Comparison of ENCODE assay signal across 8 cellular contexts in genomic region chr6:35601331-35602132, GRCh38.
A peak's percentile ranks its signal among the peaks of the same experiment; 100 is the strongest.
DNase-seq lines count a peak whose midpoint lies in the region; ATAC-seq lines count a peak whose summit lies in the region.

No MANE protein-coding gene starts in this region.

- peaks cover 29 to 33% (median 31%) of the 10 kb centered on the region in 3 donors for H3K4me1 Mint-ChIP-seq in naive B cell

- no peaks in the 10 kb centered on the region for H4K20me1 ChIP-seq in BLaER1 treated with 17β-estradiol and CSF1 and Interleukin-3, amounts not matched to agents 10 nM and 100 nM

- H3K4me1 ChIP-seq in BLaER1 treated with 17β-estradiol and CSF1 and Interleukin-3, amounts not matched to agents 10 nM and 100 nM = peaks cover 36 to 76% (median 57%) of the 10 kb centered on the region in 10 experiments

- peak overlapping the region; percentile 62 to 80 (median 72); a peak in 21 of 22 replicates for H3K9ac ChIP-seq in BLaER1 treated with 17β-estradiol and CSF1 and Interleukin-3, amounts not matched to agents 10 nM and 100 nM

- H3K9me3 ChIP-seq in BLaER1 treated with 17β-estradiol and CSF1 and Interleukin-3, amounts not matched to agents 10 nM and 100 nM (replicated peaks in 1 of 11) = peaks cover 0 to 16% (median 12%) of the 10 kb centered on the region in 11 experiments; a peak in 14 of 22 replicates

- peak; percentile 77 for ATAC-seq in esophagus mucosa
- ATAC-seq in naive B cell (ENCODE audit: low read depth in 2 of 2) = peak; percentile 39 to 41

- H3K9me3 Mint-ChIP-seq in naive B cell = no peaks in the 10 kb centered on the region

- no peaks in the 10 kb centered on the region for H3K27me3 ChIP-seq in BLaER1 treated with 17β-estradiol and CSF1 and Interleukin-3, amounts not matched to agents 10 nM and 100 nM

- peak overlapping the region; percentile 67 to 91 (median 85) for H3K27ac ChIP-seq in BLaER1 treated with 17β-estradiol and CSF1 and Interleukin-3, amounts not matched to agents 10 nM and 100 nM
- H3K27ac ChIP-seq in substantia nigra (ENCODE audit: low read depth, low read length, poor library complexity, severe bottlenecking) = peak overlapping the region; percentile 89

- peaks cover 0 to 8% of the 10 kb centered on the region in 2 donors for H3K36me3 Mint-ChIP-seq in naive B cell

- no peaks in the 10 kb centered on the region for H3K27me3 Mint-ChIP-seq in naive B cell

- H3K4me2 ChIP-seq in BLaER1 treated with 17β-estradiol and CSF1 and Interleukin-3, amounts not matched to agents 10 nM and 100 nM = peak overlapping the region; percentile 63 to 93 (median 79)

- DNase-seq in MV-4-11 (lab: John Stamatoyannopoulos, UW) = peak; percentile 73
- DNase-seq in activated T-cell treated with anti-CD3 and anti-CD28 coated beads for 1 hour (ENCODE audit: low read depth) = peak; percentile 33
- peak; percentile 7 for DNase-seq in naive B cell
- DNase-seq in substantia nigra (lab: John Stamatoyannopoulos, UW) = peak in 26 of 49 donors; percentile 6 to 63 (median 26)
- no peak for DNase-seq in cortex of kidney (lab: John Stamatoyannopoulos, UW)
- no peak for DNase-seq in NK-92 treated with Interleukin-12 subunit alpha and Interleukin-12 subunit beta, amount 100 ng/mL, for 24 hours (lab: John Stamatoyannopoulos, UW)

- H3K4me3 ChIP-seq in BLaER1 treated with 17β-estradiol and CSF1 and Interleukin-3, amounts not matched to agents 10 nM and 100 nM = peak overlapping the region in 8 of 10 experiments; percentile 3 to 46 (median 34); a peak in 13 of 20 replicates

- H3K4me3 Mint-ChIP-seq in naive B cell = peak overlapping the region in 7 of 8 donors; percentile 51 to 90 (median 73)

- H3K36me3 ChIP-seq in BLaER1 treated with 17β-estradiol and CSF1 and Interleukin-3, amounts not matched to agents 10 nM and 100 nM = peaks cover 0 to 30% (median 23%) of the 10 kb centered on the region in 11 experiments; a peak in 19 of 22 replicates

- H3K27ac Mint-ChIP-seq in naive B cell = peak overlapping the region in 5 of 6 donors; percentile 30 to 94 (median 69)

Comparison
In these comparisons a context has a peak if more than half of its experiments do, and no peak if none do; other contexts are left out.
1. DNase-seq: peak in MV-4-11 (single experiment), activated T-cell treated with anti-CD3 and anti-CD28 coated beads for 1 hour (single experiment), naive B cell (single experiment) and substantia nigra (26 of 49); none in cortex of kidney (single experiment) and NK-92 treated with Interleukin-12 subunit alpha and Interleukin-12 subunit beta, amount 100 ng/mL, for 24 hours (single experiment).